ENCODE assay signal across 8 cellular contexts in genomic region chr2:157256621-157257020, GRCh38. TPM values are rescaled to one million over a fixed set of nuclear protein-coding genes. Genes with fewer than 3 reads are reported as not detected.
A peak's percentile ranks its signal among the peaks of the same experiment; 100 is the strongest.
DNase-seq lines count a peak whose midpoint lies in the region; ATAC-seq, FAIRE-seq and TF ChIP-seq lines count a peak whose summit lies in the region.

No MANE protein-coding gene starts in this region.

- ATAC-seq in A549 (no peak), GM19035 (IDR thresholded peaks at IDR 0.05; ENCODE audit: unreplicated experiment) (peak; percentile 98), HG02870 (IDR thresholded peaks at IDR 0.05; ENCODE audit: unreplicated experiment) (peak; percentile 97), lower lobe of right lung (no peak)

- POLR2A ChIA-PET in A549 (lab: Yijun Ruan, JAX) = no interaction called here
- POLR2A ChIA-PET in activated CD4-positive, alpha-beta memory T cell treated with anti-CD3 and anti-CD28 coated beads for 36 hours (lab: Charles Lee) = no interaction called here

- intact Hi-C loops in activated CD4-positive, alpha-beta memory T cell treated with anti-CD3 and anti-CD28 coated beads for 36 hours (cut with micrococcal nuclease) = loop anchor here (1.0 to 5.0 kb wide), 3 partner anchors 10 to 221 kb away; no protein-coding TSS in a partner anchor
- intact Hi-C loops in lower lobe of right lung (cut with DNase I) = no loop called here

- TF ChIP-seq CTCF in A549 (IDR thresholded peaks at IDR 0.05) (no peak), lower lobe of right lung (IDR thresholded peaks at IDR 0.05) (no peak)

- TF ChIP-seq RAD21 in A549 (conservative IDR thresholded peaks at IDR 0.05 in 1 of 2, IDR thresholded peaks at IDR 0.05 in 1 of 2) = no peak

- H3K4me1 ChIP-seq in A549 (peaks cover 41% of the 10 kb centered on the region), lower lobe of right lung (peaks cover 7% of the 10 kb centered on the region)

- no peaks in the 10 kb centered on the region for H3K9me3 Mint-ChIP-seq in activated CD4-positive, alpha-beta memory T cell treated with anti-CD3 and anti-CD28 coated beads for 36 hours

- H3K9me3 ChIP-seq in A549 = no peaks in the 10 kb centered on the region
- H3K9me3 ChIP-seq in lower lobe of right lung = no peaks in the 10 kb centered on the region

- peaks cover 26% of the 10 kb centered on the region for H3K4me1 Mint-ChIP-seq in activated CD4-positive, alpha-beta memory T cell treated with anti-CD3 and anti-CD28 coated beads for 36 hours (ENCODE audit: low read depth)

- H3K4me2 ChIP-seq in A549 = peak overlapping the region; percentile 92

- H3K36me3 Mint-ChIP-seq in activated CD4-positive, alpha-beta memory T cell treated with anti-CD3 and anti-CD28 coated beads for 36 hours = no peaks in the 10 kb centered on the region

- no peak for DNase-seq in A549 (ENCODE audit: low read depth in 1 of 2, low spot score in 1 of 2)
- peak; percentile 64 for DNase-seq in activated CD4-positive, alpha-beta memory T cell treated with anti-CD3 and anti-CD28 coated beads for 36 hours
- DNase-seq in DMS79 (lab: John Stamatoyannopoulos, UW) = no peak
- DNase-seq in lower lobe of right lung = no peak
- no peak for DNase-seq in NCI-H1105 (lab: John Stamatoyannopoulos, UW)
- no peak for DNase-seq in NCI-H2171 (lab: John Stamatoyannopoulos, UW)

- H3K27ac ChIP-seq in A549 (no peak overlapping the region; a peak in 1 of 6 replicates), lower lobe of right lung (no peak overlapping the region)

- H3K4me3 ChIP-seq in A549 = no peak overlapping the region
- no peak overlapping the region for H3K4me3 ChIP-seq in lower lobe of right lung

- no peak for TF ChIP-seq EP300 in A549 (IDR thresholded peaks at IDR 0.05)

- H3K27ac Mint-ChIP-seq in activated CD4-positive, alpha-beta memory T cell treated with anti-CD3 and anti-CD28 coated beads for 36 hours = no peak overlapping the region

- H3K4me3 Mint-ChIP-seq in activated CD4-positive, alpha-beta memory T cell treated with anti-CD3 and anti-CD28 coated beads for 36 hours = no peak overlapping the region

- CTCF ChIA-PET in A549 (lab: Yijun Ruan, JAX) = no interaction called here
- CTCF ChIA-PET in activated CD4-positive, alpha-beta memory T cell treated with anti-CD3 and anti-CD28 coated beads for 36 hours (lab: Charles Lee) = interaction anchor here (2.0 kb wide), 1 partner anchor 46 kb away, joined by 6 read pairs; no protein-coding TSS in a partner anchor

- H3K27me3 ChIP-seq in lower lobe of right lung (ENCODE audit: low read depth) = no peaks in the 10 kb centered on the region

- peaks cover 10% of the 10 kb centered on the region for H3K27me3 Mint-ChIP-seq in activated CD4-positive, alpha-beta memory T cell treated with anti-CD3 and anti-CD28 coated beads for 36 hours

- H3K36me3 ChIP-seq in lower lobe of right lung = no peaks in the 10 kb centered on the region

- no peak for FAIRE-seq in A549 (lab: Jason Lieb, UNC)

- WGBS in A549 (ENCODE audit: missing lambda C conversion rate) = 88% methylated on average over 3 of the region's 3 CpGs

- TF ChIP-seq POLR2A in A549 (IDR thresholded peaks at IDR 0.05; ENCODE audit: low read length) = no peak

TF ChIP-seq in A549, 52 proteins besides CTCF, POLR2A, EP300 and RAD21:
- no peak for TF ChIP-seq TP53 (CRISPR knock-in tag; IDR thresholded peaks at IDR 0.05)
- TF ChIP-seq CHD4 (IDR thresholded peaks at IDR 0.05; ENCODE audit: borderline replicate concordance) = no peak
- TF ChIP-seq CBX8 (IDR thresholded peaks at IDR 0.05) = no peak
- TF ChIP-seq FOSL2 (IDR thresholded peaks at IDR 0.05) = no peak
- no peak for TF ChIP-seq FOSL2 (CRISPR knock-in tag; IDR thresholded peaks at IDR 0.05)
- no peak for TF ChIP-seq ATOH8 (CRISPR knock-in tag; IDR thresholded peaks at IDR 0.05; ENCODE audit: low read depth)
- no peak for TF ChIP-seq ESRRA (IDR thresholded peaks at IDR 0.05; ENCODE audit: borderline replicate concordance, low read length)
- no peak for TF ChIP-seq HOXB13 (CRISPR knock-in tag; IDR thresholded peaks at IDR 0.05; ENCODE audit: low read depth)
- TF ChIP-seq E2F6 (IDR thresholded peaks at IDR 0.05; ENCODE audit: borderline replicate concordance, low read depth) = no peak
- TF ChIP-seq ZNF302 (CRISPR knock-in tag; IDR thresholded peaks at IDR 0.05) = no peak
- no peak for TF ChIP-seq ZC3H11A (IDR thresholded peaks at IDR 0.05)
- TF ChIP-seq ZSCAN20 (CRISPR knock-in tag; IDR thresholded peaks at IDR 0.05) = no peak
- TF ChIP-seq HOXA7 (CRISPR knock-in tag; IDR thresholded peaks at IDR 0.05) = no peak
- TF ChIP-seq HES2 (IDR thresholded peaks at IDR 0.05) = no peak
- TF ChIP-seq NFE2L2 (conservative IDR thresholded peaks at IDR 0.05; ENCODE audit: low read length) = no peak
- no peak for TF ChIP-seq USF2 (IDR thresholded peaks at IDR 0.05)

RNA-seq across cellular contexts. Expression of gene GALNT5, which starts 0.9 kb away (rescaled TPM):
- polyA plus RNA-seq in A549 (2011; rRNA removed) = 3.0 and 3.3 TPM in 2 replicates
- 0.28 and 0.31 TPM in 2 replicates for polyA plus RNA-seq in A549 (2012; cell fraction: cytosol; rRNA removed)
- 0.32 and 0.54 TPM in 2 replicates for polyA plus RNA-seq in A549 (2012; cell fraction: nucleus; rRNA removed)
- 2.3 to 3.2 TPM (median 2.9 TPM) in 3 replicates for polyA plus RNA-seq in A549 (2017; fragmentation: RNase III; extraction: RNeasy Plus Mini Kit Qiagen cat#74134 plus additional on column Dnase treatment)
- 1.6 and 3.3 TPM in 2 replicates for polyA minus RNA-seq in A549 (2011; rRNA and poly(A)+ RNA removed)
- total RNA-seq in activated CD4-positive, alpha-beta memory T cell treated with anti-CD3 and anti-CD28 coated beads for 36 hours = not detected
- total RNA-seq in lower lobe of right lung = 33.9 TPM

Comparison
In these comparisons a context has a peak if more than half of its experiments do, and no peak if none do; other contexts are left out.
1. ATAC-seq: peak in GM19035 (single experiment) and HG02870 (single experiment); none in A549 (0 of 2) and lower lobe of right lung (0 of 2).
2. RNA of gene GALNT5, which starts 0.9 kb away (total RNA-seq): 33.9 TPM in lower lobe of right lung (single experiment); not detected in activated CD4-positive, alpha-beta memory T cell treated with anti-CD3 and anti-CD28 coated beads for 36 hours; every median in the first group is over 10 times any median in the second.